Comparison of ENCODE assay signal across 8 cellular contexts in genomic region chr4:112075129-112075753, GRCh38.
DNase-seq lines count a peak whose midpoint lies in the region; ATAC-seq and TF ChIP-seq lines count a peak whose summit lies in the region.

No MANE protein-coding gene starts in this region.

- H3K4me3 Mint-ChIP-seq in Caco-2 (ENCODE audit: unreplicated experiment) = no peak overlapping the region
- H3K4me3 Mint-ChIP-seq in activated naive CD8-positive, alpha-beta T cell treated with anti-CD3 and anti-CD28 coated beads, Interleukin-2, amount 50 U/mL, for 24 hours = no peak overlapping the region

- intact Hi-C loops in Caco-2 (cut with micrococcal nuclease; ENCODE audit: unreplicated experiment) = no loop called here
- intact Hi-C loops in stomach (cut with DNase I; ENCODE audit: low total_unique reads) = no loop called here

- no peaks in the 10 kb centered on the region for H3K36me3 Mint-ChIP-seq in Caco-2 (ENCODE audit: insufficient read depth, unreplicated experiment)
- H3K36me3 Mint-ChIP-seq in activated naive CD8-positive, alpha-beta T cell treated with anti-CD3 and anti-CD28 coated beads, Interleukin-2, amount 50 U/mL, for 24 hours (ENCODE audit: low read depth) = no peaks in the 10 kb centered on the region

- H3K4me3 ChIP-seq in Caco-2 (ENCODE audit: low read depth, low read length) = no peak overlapping the region
- H3K4me3 ChIP-seq in stomach = no peak overlapping the region

- H3K4me1 ChIP-seq in Caco-2 (peaks cover 7% of the 10 kb centered on the region; the same call in 1 of the 2 replicates), stomach (no peaks in the 10 kb centered on the region)

- H3K27ac Mint-ChIP-seq in Caco-2 (ENCODE audit: unreplicated experiment) = no peak overlapping the region
- no peak overlapping the region for H3K27ac Mint-ChIP-seq in activated naive CD8-positive, alpha-beta T cell treated with anti-CD3 and anti-CD28 coated beads, Interleukin-2, amount 50 U/mL, for 24 hours

- H3K4me1 Mint-ChIP-seq in Caco-2 (ENCODE audit: low read depth, unreplicated experiment) = no peaks in the 10 kb centered on the region
- H3K4me1 Mint-ChIP-seq in activated naive CD8-positive, alpha-beta T cell treated with anti-CD3 and anti-CD28 coated beads, Interleukin-2, amount 50 U/mL, for 24 hours = no peaks in the 10 kb centered on the region

- peaks cover 26% of the 10 kb centered on the region for H3K9me3 Mint-ChIP-seq in Caco-2 (ENCODE audit: unreplicated experiment)
- H3K9me3 Mint-ChIP-seq in activated naive CD8-positive, alpha-beta T cell treated with anti-CD3 and anti-CD28 coated beads, Interleukin-2, amount 50 U/mL, for 24 hours = peaks cover 5% of the 10 kb centered on the region

- no peak overlapping the region for H3K27ac ChIP-seq in stomach

- H3K27me3 ChIP-seq in Caco-2 (replicated peaks; ENCODE audit: control insufficient read depth, insufficient read depth, low read length) = no peaks in the 10 kb centered on the region
- no peaks in the 10 kb centered on the region for H3K27me3 ChIP-seq in stomach

- TF ChIP-seq POLR2A in stomach (IDR thresholded peaks at IDR 0.05) = no peak

- ATAC-seq in GM18868 (IDR thresholded peaks at IDR 0.05; ENCODE audit: unreplicated experiment) = peak; percentile 72
- peak; percentile 76 for ATAC-seq in HG03066 (IDR thresholded peaks at IDR 0.05; ENCODE audit: low read depth, unreplicated experiment)
- ATAC-seq in activated naive CD8-positive, alpha-beta T cell treated with anti-CD3 and anti-CD28 coated beads, Interleukin-2, amount 50 U/mL, for 24 hours = peak; percentile 61

- POLR2A ChIA-PET in Caco-2 (lab: Charles Lee) = no interaction called here

- H3K9me3 ChIP-seq in Caco-2 (no peaks in the 10 kb centered on the region; the same call in 1 of the 2 replicates), stomach (no peaks in the 10 kb centered on the region)

- H3K36me3 ChIP-seq in Caco-2 (ENCODE audit: control insufficient read depth, insufficient read depth, low read length) (no peaks in the 10 kb centered on the region), stomach (no peaks in the 10 kb centered on the region)

- DNase-seq in Caco-2 = peak; percentile 42 to 46
- peak; percentile 2 to 64 for DNase-seq in NCI-H526 (lab: John Stamatoyannopoulos, UW)
- DNase-seq in activated naive CD8-positive, alpha-beta T cell treated with anti-CD3 and anti-CD28 coated beads, Interleukin-2, amount 50 U/mL, for 24 hours = no peak
- DNase-seq in iPS-NIHi11 (ENCODE audit: low spot score) = peak; percentile 50
- no peak for DNase-seq in stomach
- no peak for DNase-seq in activated CD8-positive, alpha-beta memory T cell treated with anti-CD3 and anti-CD28 coated beads for 24 hours

- no TSS peak for BruUV-seq in Caco-2 (replicated peaks; lab: Mats Ljungman, UMichigan)

- WGBS in stomach, 5 donors = 43 to 55% (median 51%) methylated on average over 4 of the region's 4 CpGs

- no peaks in the 10 kb centered on the region for H3K27me3 Mint-ChIP-seq in Caco-2 (ENCODE audit: insufficient read depth, unreplicated experiment)
- H3K27me3 Mint-ChIP-seq in activated naive CD8-positive, alpha-beta T cell treated with anti-CD3 and anti-CD28 coated beads, Interleukin-2, amount 50 U/mL, for 24 hours = peaks cover 6% of the 10 kb centered on the region

- TF ChIP-seq CTCF in Caco-2 (IDR thresholded peaks at IDR 0.05; ENCODE audit: insufficient read depth in 1 of 2, low read depth in 1 of 2, low read length in 1 of 2, severe bottlenecking in 1 of 2, unreplicated experiment in 1 of 2) (peak; percentile 55 to 64), stomach (IDR thresholded peaks at IDR 0.05) (peak in 5 of 7 experiments; percentile 24 to 67 (median 44))

- no peak for TF ChIP-seq EP300 in stomach (IDR thresholded peaks at IDR 0.05)

- CTCF ChIA-PET in Caco-2 (lab: Charles Lee) = interaction anchor here (1.0 kb wide), 1 partner anchor 9 kb away, joined by 3 read pairs; no protein-coding TSS in a partner anchor

Comparison
In these comparisons a context has a peak if more than half of its experiments do, and no peak if none do; other contexts are left out.
1. DNase-seq: peak in Caco-2 (2 of 2), NCI-H526 (2 of 2) and iPS-NIHi11 (single experiment); none in activated naive CD8-positive, alpha-beta T cell treated with anti-CD3 and anti-CD28 coated beads, Interleukin-2, amount 50 U/mL, for 24 hours (single experiment), stomach (single experiment) and activated CD8-positive, alpha-beta memory T cell treated with anti-CD3 and anti-CD28 coated beads for 24 hours (single experiment).
2. Peak in every context shown above with its lines, with median percentiles within 50 percentile points of each other: ATAC-seq.